8 cellular contexts compared by ENCODE assay signal in the genomic region with DNA sequence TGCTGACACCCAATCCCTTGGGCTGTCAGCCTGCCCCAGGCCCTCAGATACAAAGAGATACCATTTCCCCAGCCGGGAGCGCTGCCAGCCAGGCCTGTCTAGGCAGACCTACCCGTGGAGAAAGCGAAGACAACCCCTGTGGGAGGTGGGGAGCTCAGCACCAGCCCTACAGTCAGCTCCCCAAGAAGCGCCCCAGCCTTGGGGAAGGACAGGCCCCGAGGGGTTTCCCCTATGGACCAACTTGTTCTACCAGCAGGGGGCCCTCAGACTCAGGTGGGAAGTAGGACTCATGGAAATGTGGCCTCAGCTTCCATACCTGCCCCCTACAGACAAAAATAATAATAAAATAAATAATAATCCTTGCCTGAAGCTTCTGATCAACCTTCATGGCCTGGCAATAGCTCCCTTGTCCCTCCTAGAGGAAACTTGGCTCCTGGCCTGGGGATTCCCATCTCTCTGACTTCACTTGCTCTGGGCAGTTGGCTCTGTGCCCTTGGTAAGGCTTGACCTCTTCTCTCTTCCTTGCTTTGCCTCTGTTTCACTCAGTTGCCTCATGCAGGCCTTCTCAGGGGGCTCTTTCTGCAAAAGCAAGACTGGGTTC. TPM values are rescaled to one million over a fixed set of nuclear protein-coding genes. Genes with fewer than 3 reads are reported as not detected.
DNase-seq lines count a peak whose midpoint lies in the region; ATAC-seq and TF ChIP-seq lines count a peak whose summit lies in the region.

No MANE protein-coding gene starts in this region.

- no TSS peak for BruUV-seq in HCT116 (replicated peaks; lab: Mats Ljungman, UMichigan)

- POLR2A ChIA-PET in HCT116 (lab: Charles Lee) = interaction anchor here (0.6 to 1.1 kb wide), 3 partner anchors 10 to 12 kb away, joined by 3 to 4 read pairs (median 3); no protein-coding TSS in a partner anchor
- POLR2A ChIA-PET in activated CD4-positive, alpha-beta T cell treated with anti-CD3 and anti-CD28 coated beads, Interleukin-2, amount 10 ng/mL, durations not matched to agents 7 days and 5 days (lab: Charles Lee) = no interaction called here

- peaks cover 64 to 68% of the 10 kb centered on the region in 2 experiments for H3K4me1 ChIP-seq in HCT116 (ENCODE audit: control insufficient read depth in 1 of 2, insufficient read depth in 2 of 2, low read length in 2 of 2)

- H3K36me3 Mint-ChIP-seq in activated CD4-positive, alpha-beta T cell treated with anti-CD3 and anti-CD28 coated beads, Interleukin-2, amount 10 ng/mL, durations not matched to agents 7 days and 5 days (ENCODE audit: low read depth) = peaks cover 11% of the 10 kb centered on the region
- H3K36me3 Mint-ChIP-seq in osteocyte (ENCODE audit: unreplicated experiment) = peaks cover 7% of the 10 kb centered on the region

- no peaks in the 10 kb centered on the region for H3K9me3 Mint-ChIP-seq in activated CD4-positive, alpha-beta T cell treated with anti-CD3 and anti-CD28 coated beads, Interleukin-2, amount 10 ng/mL, durations not matched to agents 7 days and 5 days
- H3K9me3 Mint-ChIP-seq in osteocyte (ENCODE audit: unreplicated experiment) = no peaks in the 10 kb centered on the region

- H3K9me2 ChIP-seq in HCT116 (ENCODE audit: insufficient read depth) = no peaks in the 10 kb centered on the region

- intact Hi-C loops in HCT116 (cut with micrococcal nuclease) = no loop called here

- no peaks in the 10 kb centered on the region for H3K27me3 ChIP-seq in HCT116 (ENCODE audit: insufficient read depth, low read length)

- no peaks in the 10 kb centered on the region; the same call in 1 of the 2 replicates for H4K20me1 ChIP-seq in HCT116 (ENCODE audit: insufficient read depth)

- H3K4me2 ChIP-seq in HCT116 (ENCODE audit: low read length) = peak overlapping the region; percentile 99

- DNase-seq in AG09319 (ENCODE audit: extremely low read depth, low read depth) = peak; percentile 87
- no peak for DNase-seq in HCT116 (ENCODE audit: low read depth, low spot score)
- peak; percentile 26 for DNase-seq in activated CD4-positive, alpha-beta T cell treated with anti-CD3 and anti-CD28 coated beads, Interleukin-2, amount 10 ng/mL, durations not matched to agents 7 days and 5 days
- DNase-seq in fibroblast of peridontal ligament (ENCODE audit: extremely low read depth) = peak; percentile 90
- no peak for DNase-seq in osteocyte (ENCODE audit: extremely low spot score, unreplicated experiment)
- no peak for DNase-seq in DMS153 treated with DMSO at 0.1 percent for 48 hours (lab: John Stamatoyannopoulos, UW; ENCODE audit: unreplicated experiment)
- DNase-seq in GF-D8 (lab: John Stamatoyannopoulos, UW) = no peak

- H3K27ac ChIP-seq in HCT116 (ENCODE audit: low read depth, low read length) = peak overlapping the region; percentile 20; the same call in 1 of the 2 replicates

- peaks cover 62% of the 10 kb centered on the region for H3K4me1 Mint-ChIP-seq in activated CD4-positive, alpha-beta T cell treated with anti-CD3 and anti-CD28 coated beads, Interleukin-2, amount 10 ng/mL, durations not matched to agents 7 days and 5 days
- peaks cover 44% of the 10 kb centered on the region for H3K4me1 Mint-ChIP-seq in osteocyte (ENCODE audit: unreplicated experiment)

- TF ChIP-seq RAD21 in HCT116 (IDR thresholded peaks at IDR 0.05; ENCODE audit: low read depth) = no peak

- H3K36me3 ChIP-seq in HCT116 (ENCODE audit: control insufficient read depth in 1 of 2, insufficient read depth in 2 of 2, low read length in 2 of 2) = peaks cover 0 to 12% of the 10 kb centered on the region in 2 experiments; a peak in 1 of 4 replicates

- H3K27ac Mint-ChIP-seq in activated CD4-positive, alpha-beta T cell treated with anti-CD3 and anti-CD28 coated beads, Interleukin-2, amount 10 ng/mL, durations not matched to agents 7 days and 5 days = peak overlapping the region; percentile 68
- H3K27ac Mint-ChIP-seq in osteocyte (ENCODE audit: unreplicated experiment) = peak overlapping the region; percentile 84

- H3K27me3 Mint-ChIP-seq in activated CD4-positive, alpha-beta T cell treated with anti-CD3 and anti-CD28 coated beads, Interleukin-2, amount 10 ng/mL, durations not matched to agents 7 days and 5 days = no peaks in the 10 kb centered on the region
- no peaks in the 10 kb centered on the region for H3K27me3 Mint-ChIP-seq in osteocyte (ENCODE audit: unreplicated experiment)

- no peak overlapping the region for H3K4me3 ChIP-seq in HCT116 (replicated peaks in 1 of 2; ENCODE audit: low read depth in 1 of 2, low read length in 2 of 2)

- RAD21 ChIA-PET in HCT116 (lab: Charles Lee; ENCODE audit: low non-redundant PET in 1 of 2, low total read pairs in 2 of 2, uncharacterized antibody in 2 of 2, unreplicated experiment in 2 of 2) = no interaction called here

- peaks cover 85% of the 10 kb centered on the region for H3K79me2 ChIP-seq in HCT116 (ENCODE audit: insufficient read depth, low read length)

- H3K4me3 Mint-ChIP-seq in activated CD4-positive, alpha-beta T cell treated with anti-CD3 and anti-CD28 coated beads, Interleukin-2, amount 10 ng/mL, durations not matched to agents 7 days and 5 days = no peak overlapping the region
- H3K4me3 Mint-ChIP-seq in osteocyte (ENCODE audit: unreplicated experiment) = no peak overlapping the region

- no peak for TF ChIP-seq POLR2A in HCT116 (IDR thresholded peaks at IDR 0.05; ENCODE audit: borderline replicate concordance, extremely low read depth, insufficient read depth, insufficient read length)

- TF ChIP-seq CTCF in AG09319 (IDR thresholded peaks at IDR 0.05; ENCODE audit: low read depth, low read length) (peak; percentile 33), HCT116 (IDR thresholded peaks at IDR 0.05 in 2 of 3, conservative IDR thresholded peaks at IDR 0.05 in 1 of 3; ENCODE audit: borderline replicate concordance in 1 of 3, insufficient read depth in 1 of 3, low read depth in 2 of 3, low read length in 2 of 3) (peak in 2 of 3 experiments; percentile 44 to 69; a peak in 3 of 6 replicates), osteocyte (IDR thresholded peaks at IDR 0.05) (peak; percentile 27)

- ATAC-seq in HCT116 (peak; percentile 26; the same call in 1 of the 2 replicates), HG02938 (IDR thresholded peaks at IDR 0.05; ENCODE audit: unreplicated experiment) (no peak)

- H3K9me3 ChIP-seq in HCT116 (ENCODE audit: control insufficient read depth in 1 of 2, insufficient read depth in 1 of 2, low read depth in 1 of 2, low read length in 2 of 2) = no peaks in the 10 kb centered on the region

- CTCF ChIA-PET in HCT116 (lab: Charles Lee) = interaction anchor here (0.7 to 1.2 kb wide), 3 partner anchors 16 to 152 kb away, joined by 3 read pairs; no protein-coding TSS in a partner anchor
- CTCF ChIA-PET in activated CD4-positive, alpha-beta T cell treated with anti-CD3 and anti-CD28 coated beads, Interleukin-2, amount 10 ng/mL, durations not matched to agents 7 days and 5 days (lab: Charles Lee) = interaction anchor here (0.8 to 1.2 kb wide), 2 partner anchors 15 to 22 kb away, joined by 3 read pairs; no protein-coding TSS in a partner anchor

- peak overlapping the region; percentile 36 for H3K9ac ChIP-seq in HCT116 (ENCODE audit: low read length)

- H2AFZ ChIP-seq in HCT116 (ENCODE audit: low read depth, low read length, poor library complexity, severe bottlenecking) = no peak overlapping the region

TF ChIP-seq in HCT116, 20 proteins besides CTCF, POLR2A, EP300 and RAD21 (continues in another document):
- no peak for TF ChIP-seq ZNF274 (IDR thresholded peaks at IDR 0.05; ENCODE audit: low read depth, low read length)
- TF ChIP-seq FOSL1 (IDR thresholded peaks at IDR 0.05; ENCODE audit: low read depth) = no peak
- TF ChIP-seq TCF7L2 (IDR thresholded peaks at IDR 0.05; ENCODE audit: borderline replicate concordance, extremely low read depth, insufficient read depth, insufficient read length) = no peak
- TF ChIP-seq JUND (IDR thresholded peaks at IDR 0.05) = no peak
- TF ChIP-seq CBX3 (IDR thresholded peaks at IDR 0.05; ENCODE audit: low read depth) = no peak
- no peak for TF ChIP-seq EZH2phosphoT487 (IDR thresholded peaks at IDR 0.05; ENCODE audit: borderline replicate concordance)
- no peak for TF ChIP-seq EGR1 (IDR thresholded peaks at IDR 0.05; ENCODE audit: low read depth)
- no peak for TF ChIP-seq ZFX (IDR thresholded peaks at IDR 0.05)
- TF ChIP-seq, protein P1, sequence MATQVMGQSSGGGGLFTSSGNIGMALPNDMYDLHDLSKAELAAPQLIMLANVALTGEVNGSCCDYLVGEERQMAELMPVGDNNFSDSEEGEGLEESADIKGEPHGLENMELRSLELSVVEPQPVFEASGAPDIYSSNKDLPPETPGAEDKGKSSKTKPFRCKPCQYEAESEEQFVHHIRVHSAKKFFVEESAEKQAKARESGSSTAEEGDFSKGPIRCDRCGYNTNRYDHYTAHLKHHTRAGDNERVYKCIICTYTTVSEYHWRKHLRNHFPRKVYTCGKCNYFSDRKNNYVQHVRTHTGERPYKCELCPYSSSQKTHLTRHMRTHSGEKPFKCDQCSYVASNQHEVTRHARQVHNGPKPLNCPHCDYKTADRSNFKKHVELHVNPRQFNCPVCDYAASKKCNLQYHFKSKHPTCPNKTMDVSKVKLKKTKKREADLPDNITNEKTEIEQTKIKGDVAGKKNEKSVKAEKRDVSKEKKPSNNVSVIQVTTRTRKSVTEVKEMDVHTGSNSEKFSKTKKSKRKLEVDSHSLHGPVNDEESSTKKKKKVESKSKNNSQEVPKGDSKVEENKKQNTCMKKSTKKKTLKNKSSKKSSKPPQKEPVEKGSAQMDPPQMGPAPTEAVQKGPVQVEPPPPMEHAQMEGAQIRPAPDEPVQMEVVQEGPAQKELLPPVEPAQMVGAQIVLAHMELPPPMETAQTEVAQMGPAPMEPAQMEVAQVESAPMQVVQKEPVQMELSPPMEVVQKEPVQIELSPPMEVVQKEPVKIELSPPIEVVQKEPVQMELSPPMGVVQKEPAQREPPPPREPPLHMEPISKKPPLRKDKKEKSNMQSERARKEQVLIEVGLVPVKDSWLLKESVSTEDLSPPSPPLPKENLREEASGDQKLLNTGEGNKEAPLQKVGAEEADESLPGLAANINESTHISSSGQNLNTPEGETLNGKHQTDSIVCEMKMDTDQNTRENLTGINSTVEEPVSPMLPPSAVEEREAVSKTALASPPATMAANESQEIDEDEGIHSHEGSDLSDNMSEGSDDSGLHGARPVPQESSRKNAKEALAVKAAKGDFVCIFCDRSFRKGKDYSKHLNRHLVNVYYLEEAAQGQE (IDR thresholded peaks at IDR 0.05; ENCODE audit: low read depth) = no peak
- TF ChIP-seq SP1 (IDR thresholded peaks at IDR 0.05; ENCODE audit: low read depth) = no peak

RNA-seq across cellular contexts. Expression of a gene that starts 7.0 kb away (rescaled TPM):
- total RNA-seq in HCT116 (2021; ENCODE audit: unreplicated experiment) (34.5 TPM), osteocyte (40.5 and 46.4 TPM in 2 replicates)
- polyA plus RNA-seq in HCT116 (2012) = 25.5 and 30.3 TPM in 2 replicates
- 10 to 100 TPM; 20.2 to 20.6 TPM for total RNA-seq in activated CD4-positive, alpha-beta T cell treated with anti-CD3 and anti-CD28 coated beads, Interleukin-2, amount 10 ng/mL, durations not matched to agents 7 days and 5 days

RNA-seq across cellular contexts. Expression of a gene that starts 14.8 kb away (rescaled TPM):
- 45.8 TPM for total RNA-seq in HCT116 (2021; ENCODE audit: unreplicated experiment)
- polyA plus RNA-seq in HCT116 (2012) = 39.0 and 50.3 TPM in 2 replicates
- 10 to 100 TPM; 53.0 to 55.1 TPM for total RNA-seq in activated CD4-positive, alpha-beta T cell treated with anti-CD3 and anti-CD28 coated beads, Interleukin-2, amount 10 ng/mL, durations not matched to agents 7 days and 5 days
- total RNA-seq in osteocyte = 4.6 and 5.1 TPM in 2 replicates

Comparison
In these comparisons a context has a peak if more than half of its experiments do, and no peak if none do; other contexts are left out.
1. DNase-seq: peak in AG09319 (single experiment), activated CD4-positive, alpha-beta T cell treated with anti-CD3 and anti-CD28 coated beads, Interleukin-2, amount 10 ng/mL, durations not matched to agents 7 days and 5 days (single experiment) and fibroblast of peridontal ligament (single experiment); none in HCT116 (single experiment), osteocyte (single experiment), DMS153 treated with DMSO at 0.1 percent for 48 hours (single experiment) and GF-D8 (single experiment).
2. Peak in every context shown above with its lines, with median percentiles within 50 percentile points of each other: CTCF ChIP-seq.